In genomic region chr13:22014469-22014868, GRCh38 we compare ENCODE assay signal across 21 cellular contexts.
DNase-seq lines count a peak whose midpoint lies in the region; ATAC-seq and TF ChIP-seq lines count a peak whose summit lies in the region.
"Had no signal": no experiment of that assay in that cellular context is flagged by ENCODE, and none has a peak within 500 bp of the region (broad histone marks: within the 10 kb centered on the region; RNA-seq: fewer than 3 reads in every experiment).

No MANE protein-coding gene starts in this region.

- H3K27ac Mint-ChIP-seq in MCF 10A (ENCODE audit: low read depth, unreplicated experiment) = peak overlapping the region; percentile 1
- H3K27ac Mint-ChIP-seq: activated naive CD8-positive, alpha-beta T cell; B cell; naive thymus-derived CD4-positive, alpha-beta T cell; stimulated activated memory B cell treated with anti-CD40 and anti-IgM and Interleukin-4, amounts not matched to agents 10 μg/mL and 1 μg/mL and 100 μg/mL, for 72 hours had no signal

- no peaks in the 10 kb centered on the region for H3K36me3 Mint-ChIP-seq in MCF 10A (ENCODE audit: insufficient read depth, unreplicated experiment)
- H3K36me3 Mint-ChIP-seq: activated naive CD8-positive, alpha-beta T cell; naive thymus-derived CD4-positive, alpha-beta T cell; stimulated activated memory B cell treated with anti-CD40 and anti-IgM and Interleukin-4, amounts not matched to agents 10 μg/mL and 1 μg/mL and 100 μg/mL, for 72 hours had no signal

- no peak for TF ChIP-seq POLR2A in stomach (IDR thresholded peaks at IDR 0.05)

- DNase-seq in EH (ENCODE audit: low read depth) = peak; percentile 23
- DNase-seq in LoVo (ENCODE audit: low spot score) = peak; percentile 27
- no peak for DNase-seq in MCF 10A (ENCODE audit: unreplicated experiment)
- DNase-seq in omental fat pad (ENCODE audit: low spot score) = no peak
- no peak for DNase-seq in Right ventricle myocardium superior
- no peak for DNase-seq in midbrain (lab: John Stamatoyannopoulos, UW)
- no peak for DNase-seq in EL
- DNase-seq in stomach = no peak
- DNase-seq: activated CD4-positive, alpha-beta T cell treated with anti-CD3 and anti-CD28 coated beads for 1 hour; Calu3; GDM1; naive thymus-derived CD4-positive, alpha-beta T cell; NCI-H1436 treated with DMSO at 0.1 percent for 48 hours; PC-9; thyroid gland had no signal

- H3K27me3 ChIP-seq in stomach = no peaks in the 10 kb centered on the region
- H3K27me3 ChIP-seq: thyroid gland had no signal

- intact Hi-C loops in MCF 10A (cut with micrococcal nuclease) = no loop called here
- intact Hi-C loops in Right ventricle myocardium superior (cut with DNase I) = no loop called here
- intact Hi-C loops in stomach (cut with DNase I; ENCODE audit: low total_unique reads) = no loop called here

- no peak overlapping the region for H3K27ac ChIP-seq in stomach
- H3K27ac ChIP-seq: KMS-11, PC-9, SK-N-MC, thyroid gland had no signal

- no TSS peak for BruUV-seq in MCF 10A (replicated peaks; lab: Mats Ljungman, UMichigan)

- H3K9me3 Mint-ChIP-seq in MCF 10A (ENCODE audit: unreplicated experiment) = no peaks in the 10 kb centered on the region

- TF ChIP-seq CTCF in MCF 10A (IDR thresholded peaks at IDR 0.05; ENCODE audit: unreplicated experiment) (no peak), omental fat pad (IDR thresholded peaks at IDR 0.05) (no peak), stomach (IDR thresholded peaks at IDR 0.05) (no peak)

- peaks cover 15% of the 10 kb centered on the region for H3K4me1 Mint-ChIP-seq in MCF 10A (ENCODE audit: insufficient read depth, unreplicated experiment)

- no peak for TF ChIP-seq EP300 in stomach (IDR thresholded peaks at IDR 0.05)

- H3K27me3 Mint-ChIP-seq in MCF 10A (ENCODE audit: insufficient read depth, unreplicated experiment) = no peaks in the 10 kb centered on the region
- H3K27me3 Mint-ChIP-seq: activated naive CD8-positive, alpha-beta T cell; naive thymus-derived CD4-positive, alpha-beta T cell; stimulated activated memory B cell treated with anti-CD40 and anti-IgM and Interleukin-4, amounts not matched to agents 10 μg/mL and 1 μg/mL and 100 μg/mL, for 72 hours had no signal

- no peaks in the 10 kb centered on the region for H3K4me1 ChIP-seq in stomach
- H3K4me1 ChIP-seq: thyroid gland had no signal

- H3K36me3 ChIP-seq in stomach = no peaks in the 10 kb centered on the region
- H3K36me3 ChIP-seq: thyroid gland had no signal

- CTCF ChIA-PET in MCF 10A (lab: Yijun Ruan, JAX) = no interaction called here

- H3K4me3 ChIP-seq in stomach = no peak overlapping the region
- H3K4me3 ChIP-seq: PC-9, SK-N-MC, thyroid gland had no signal

- POLR2A ChIA-PET in MCF 10A (lab: Yijun Ruan, JAX) = interaction anchor here (0.7 kb wide), 1 partner anchor 120 kb away, joined by 3 read pairs; no protein-coding TSS in a partner anchor

- ATAC-seq in omental fat pad (ENCODE audit: low FRiP score) = peak; percentile 95
- no peak for ATAC-seq in Right ventricle myocardium superior (ENCODE audit: poor library complexity)
- ATAC-seq: naive thymus-derived CD4-positive, alpha-beta T cell; sciatic nerve; stimulated activated memory B cell treated with anti-CD40 and anti-IgM and Interleukin-4, amounts not matched to agents 10 μg/mL and 1 μg/mL and 100 μg/mL, for 72 hours had no signal

- 50 to 60% (median 54%) methylated on average over 6 of the region's 6 CpGs for WGBS in stomach, 5 donors

- no peak overlapping the region for H3K4me3 Mint-ChIP-seq in MCF 10A (ENCODE audit: unreplicated experiment)
- H3K4me3 Mint-ChIP-seq: activated naive CD8-positive, alpha-beta T cell; B cell; naive thymus-derived CD4-positive, alpha-beta T cell; stimulated activated memory B cell treated with anti-CD40 and anti-IgM and Interleukin-4, amounts not matched to agents 10 μg/mL and 1 μg/mL and 100 μg/mL, for 72 hours had no signal

- no peaks in the 10 kb centered on the region for H3K9me3 ChIP-seq in stomach
- H3K9me3 ChIP-seq: thyroid gland had no signal

Comparison
In these comparisons a context has a peak if more than half of its experiments do, and no peak if none do; other contexts are left out.
1. DNase-seq: peak in EH (single experiment) and LoVo (single experiment); none in MCF 10A (single experiment), omental fat pad (single experiment), Right ventricle myocardium superior (single experiment), midbrain (single experiment), EL (single experiment) and stomach (single experiment).